Comparison of ENCODE assay signal across 9 cellular contexts in the genomic region with DNA sequence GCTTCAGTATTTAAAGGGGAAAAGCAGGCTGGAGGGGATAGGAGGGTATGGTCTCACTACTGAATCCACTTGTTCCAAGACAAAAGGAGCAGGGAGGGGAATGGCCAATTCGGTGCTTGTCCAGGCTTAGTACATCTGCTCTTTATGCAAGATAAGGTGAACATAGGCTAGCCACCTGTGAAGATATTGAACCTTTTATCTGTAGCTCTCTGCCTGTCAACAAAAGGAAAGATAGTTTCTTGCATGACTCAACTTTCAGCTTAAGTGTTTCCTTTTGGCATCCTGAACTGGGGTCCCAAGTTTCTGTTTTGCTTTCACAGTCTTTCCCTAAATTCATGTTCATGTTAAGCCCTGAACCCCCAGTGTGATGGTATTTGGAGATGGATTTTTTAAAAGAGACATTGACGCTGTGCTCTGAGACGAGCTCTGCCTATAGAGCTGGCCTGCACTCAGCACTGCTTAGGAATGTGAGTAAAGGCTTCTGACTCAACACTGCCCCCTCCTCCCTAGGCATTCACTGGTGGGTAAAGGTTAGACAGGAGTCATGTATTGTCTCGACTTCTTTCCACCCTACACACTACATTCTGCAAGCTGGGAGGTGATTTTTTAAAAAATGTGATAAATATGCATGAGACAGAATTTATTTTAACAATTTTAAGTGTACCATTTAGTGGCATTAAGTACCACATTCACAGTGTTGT. TPM values are rescaled to one million over a fixed set of nuclear protein-coding genes. Genes with fewer than 3 reads are reported as not detected.
DNase-seq lines count a peak whose midpoint lies in the region; ATAC-seq and TF ChIP-seq lines count a peak whose summit lies in the region.
"Had no signal": no experiment of that assay in that cellular context is flagged by ENCODE, and none has a peak within 500 bp of the region (broad histone marks: within the 10 kb centered on the region; RNA-seq: fewer than 3 reads in every experiment).

No MANE protein-coding gene starts in this region.

- WGBS in aorta, 2 donors = 32 to 43% methylated on average over 4 of the region's 4 CpGs

- H3K36me3 Mint-ChIP-seq in activated T-cell treated with anti-CD3 and anti-CD28 coated beads, Interleukin-2, amount 50 U/mL, for 4 hours (ENCODE audit: insufficient read depth) = no peaks in the 10 kb centered on the region
- no peaks in the 10 kb centered on the region for H3K36me3 Mint-ChIP-seq in stimulated activated memory B cell treated with anti-CD40 and anti-IgM and Interleukin-4, amounts not matched to agents 10 μg/mL and 1 μg/mL and 100 μg/mL, for 72 hours
- no peaks in the 10 kb centered on the region for H3K36me3 Mint-ChIP-seq in activated naive CD4-positive, alpha-beta T cell treated with anti-CD3 and anti-CD28 coated beads for 36 hours (ENCODE audit: low read depth)
- H3K36me3 Mint-ChIP-seq: stimulated activated naive B cell treated with anti-CD40 and anti-IgM and Interleukin-4, amounts not matched to agents 10 μg/mL and 1 μg/mL and 100 μg/mL, for 72 hours had no signal

- peaks cover 19% of the 10 kb centered on the region for H3K27me3 Mint-ChIP-seq in activated T-cell treated with anti-CD3 and anti-CD28 coated beads, Interleukin-2, amount 50 U/mL, for 4 hours (ENCODE audit: low read depth)
- no peaks in the 10 kb centered on the region for H3K27me3 Mint-ChIP-seq in stimulated activated memory B cell treated with anti-CD40 and anti-IgM and Interleukin-4, amounts not matched to agents 10 μg/mL and 1 μg/mL and 100 μg/mL, for 72 hours
- H3K27me3 Mint-ChIP-seq in activated naive CD4-positive, alpha-beta T cell treated with anti-CD3 and anti-CD28 coated beads for 36 hours (ENCODE audit: low read depth) = peaks cover 3% of the 10 kb centered on the region

- no peak overlapping the region for H3K4me3 ChIP-seq in NT2/D1 (ENCODE audit: insufficient read length, low read depth)
- no peak overlapping the region for H3K4me3 ChIP-seq in fibroblast of mammary gland (ENCODE audit: control insufficient read depth, low read depth, low read length)
- H3K4me3 ChIP-seq in aorta (ENCODE audit: low read length in 2 of 2) = no peak overlapping the region

- intact Hi-C loops in activated naive CD4-positive, alpha-beta T cell treated with anti-CD3 and anti-CD28 coated beads for 36 hours (cut with micrococcal nuclease) = no loop called here
- intact Hi-C loops in aorta (cut with DNase I) = loop anchor here in 1 of 2 donors (10.0 kb wide), 1 partner anchor 498 kb away; no protein-coding TSS in a partner anchor

- H3K9ac ChIP-seq in NT2/D1 (ENCODE audit: insufficient read length, low read depth) = no peak overlapping the region

- H3K9me3 Mint-ChIP-seq in activated T-cell treated with anti-CD3 and anti-CD28 coated beads, Interleukin-2, amount 50 U/mL, for 4 hours = no peaks in the 10 kb centered on the region
- no peaks in the 10 kb centered on the region for H3K9me3 Mint-ChIP-seq in stimulated activated memory B cell treated with anti-CD40 and anti-IgM and Interleukin-4, amounts not matched to agents 10 μg/mL and 1 μg/mL and 100 μg/mL, for 72 hours
- H3K9me3 Mint-ChIP-seq in activated naive CD4-positive, alpha-beta T cell treated with anti-CD3 and anti-CD28 coated beads for 36 hours = no peaks in the 10 kb centered on the region
- H3K9me3 Mint-ChIP-seq: stimulated activated naive B cell treated with anti-CD40 and anti-IgM and Interleukin-4, amounts not matched to agents 10 μg/mL and 1 μg/mL and 100 μg/mL, for 72 hours had no signal

- H3K27ac Mint-ChIP-seq in stimulated activated memory B cell treated with anti-CD40 and anti-IgM and Interleukin-4, amounts not matched to agents 10 μg/mL and 1 μg/mL and 100 μg/mL, for 72 hours = peak overlapping the region; percentile 93
- H3K27ac Mint-ChIP-seq in activated naive CD4-positive, alpha-beta T cell treated with anti-CD3 and anti-CD28 coated beads for 36 hours = no peak overlapping the region
- H3K27ac Mint-ChIP-seq: stimulated activated naive B cell treated with anti-CD40 and anti-IgM and Interleukin-4, amounts not matched to agents 10 μg/mL and 1 μg/mL and 100 μg/mL, for 72 hours had no signal

- H3K9me3 ChIP-seq in NT2/D1 (ENCODE audit: insufficient read depth, low read length) (no peaks in the 10 kb centered on the region), aorta (ENCODE audit: control insufficient read depth, low read length) (no peaks in the 10 kb centered on the region)

- ATAC-seq in activated T-cell treated with anti-CD3 and anti-CD28 coated beads, Interleukin-2, amount 50 U/mL, for 4 hours = peak; percentile 48 to 71
- ATAC-seq in stimulated activated memory B cell treated with anti-CD40 and anti-IgM and Interleukin-4, amounts not matched to agents 10 μg/mL and 1 μg/mL and 100 μg/mL, for 72 hours = no peak
- ATAC-seq in aorta (ENCODE audit: low FRiP score) = no peak
- ATAC-seq: stimulated activated naive B cell treated with anti-CD40 and anti-IgM and Interleukin-4, amounts not matched to agents 10 μg/mL and 1 μg/mL and 100 μg/mL, for 72 hours had no signal

- TF ChIP-seq CTCF in fibroblast of mammary gland (conservative IDR thresholded peaks at IDR 0.05; ENCODE audit: control insufficient read depth, insufficient read depth, low read depth, low read length) = no peak

- no peak overlapping the region for H3K27ac ChIP-seq in aorta (ENCODE audit: low read depth in 1 of 2, low read length in 2 of 2)

- H3K36me3 ChIP-seq in NT2/D1 (ENCODE audit: insufficient read depth, insufficient read length, low read length) (no peaks in the 10 kb centered on the region), aorta (ENCODE audit: control insufficient read depth in 1 of 2, insufficient read depth in 2 of 2, low read length in 1 of 2) (no peaks in the 10 kb centered on the region)

- no peak overlapping the region for H3K4me3 Mint-ChIP-seq in activated T-cell treated with anti-CD3 and anti-CD28 coated beads, Interleukin-2, amount 50 U/mL, for 4 hours
- no peak overlapping the region for H3K4me3 Mint-ChIP-seq in stimulated activated memory B cell treated with anti-CD40 and anti-IgM and Interleukin-4, amounts not matched to agents 10 μg/mL and 1 μg/mL and 100 μg/mL, for 72 hours
- H3K4me3 Mint-ChIP-seq in activated naive CD4-positive, alpha-beta T cell treated with anti-CD3 and anti-CD28 coated beads for 36 hours = no peak overlapping the region
- H3K4me3 Mint-ChIP-seq: stimulated activated naive B cell treated with anti-CD40 and anti-IgM and Interleukin-4, amounts not matched to agents 10 μg/mL and 1 μg/mL and 100 μg/mL, for 72 hours had no signal

- DNase-seq in activated T-cell treated with anti-CD3 and anti-CD28 coated beads, Interleukin-2, amount 50 U/mL, for 4 hours = no peak
- DNase-seq in activated T-cell treated with anti-CD3 and anti-CD28 coated beads for 4 hours = no peak
- peak; percentile 44 for DNase-seq in NT2/D1 (ENCODE audit: low read depth, low spot score)
- peak; percentile 7 for DNase-seq in fibroblast of mammary gland (ENCODE audit: low read depth)
- no peak for DNase-seq in AG20443 (ENCODE audit: low spot score)
- DNase-seq in activated naive CD4-positive, alpha-beta T cell treated with anti-CD3 and anti-CD28 coated beads for 36 hours = no peak
- DNase-seq in aorta = no peak
- DNase-seq: stimulated activated naive B cell treated with anti-CD40 and anti-IgM and Interleukin-4, amounts not matched to agents 10 μg/mL and 1 μg/mL and 100 μg/mL, for 72 hours had no signal

- no peaks in the 10 kb centered on the region for H3K4me1 Mint-ChIP-seq in activated T-cell treated with anti-CD3 and anti-CD28 coated beads, Interleukin-2, amount 50 U/mL, for 4 hours (ENCODE audit: low read depth)
- peaks cover 11% of the 10 kb centered on the region for H3K4me1 Mint-ChIP-seq in stimulated activated memory B cell treated with anti-CD40 and anti-IgM and Interleukin-4, amounts not matched to agents 10 μg/mL and 1 μg/mL and 100 μg/mL, for 72 hours
- H3K4me1 Mint-ChIP-seq in activated naive CD4-positive, alpha-beta T cell treated with anti-CD3 and anti-CD28 coated beads for 36 hours (ENCODE audit: low read depth) = peaks cover 6% of the 10 kb centered on the region

- CTCF ChIA-PET in activated naive CD4-positive, alpha-beta T cell treated with anti-CD3 and anti-CD28 coated beads for 36 hours (lab: Charles Lee) = interaction anchor here (1.1 to 1.5 kb wide), 2 partner anchors 18 to 64 kb away, joined by 3 to 10 read pairs; partner anchors contain the start of gene TLR3

- H3K27me3 ChIP-seq in NT2/D1 (ENCODE audit: insufficient read depth, insufficient read length) = no peaks in the 10 kb centered on the region
- H3K27me3 ChIP-seq in aorta (ENCODE audit: control insufficient read depth in 1 of 2, insufficient read depth in 2 of 2, low read length in 1 of 2) = no peaks in the 10 kb centered on the region

- H3K4me1 ChIP-seq in NT2/D1 (ENCODE audit: insufficient read depth, insufficient read length) (no peaks in the 10 kb centered on the region), aorta (ENCODE audit: control insufficient read depth in 1 of 2, insufficient read depth in 2 of 2, low read length in 2 of 2) (no peaks in the 10 kb centered on the region)

RNA-seq across cellular contexts. Expression of gene FAM149A, which starts 28.2 kb away (rescaled TPM):
- total RNA-seq in activated T-cell treated with anti-CD3 and anti-CD28 coated beads, Interleukin-2, amount 50 U/mL, for 4 hours = 1 to 10 TPM in 1 of 3 donors, under 1 TPM in 1, not detected in 1; 0.90 to 1.2 TPM
- total RNA-seq in activated naive CD4-positive, alpha-beta T cell treated with anti-CD3 and anti-CD28 coated beads for 36 hours = under 1 TPM; 0.36 to 0.42 TPM
- 10 to 100 TPM in 1 of 2 donors, 1 to 10 TPM in 1; 7.9 to 17.8 TPM for total RNA-seq in aorta
- polyA plus RNA-seq in aorta = 10 to 100 TPM; 12.8 to 25.8 TPM

RNA-seq across cellular contexts. Expression of gene CYP4V2, which starts 58.6 kb away (rescaled TPM):
- 1 to 10 TPM; 4.8 to 7.2 (median 6.7) TPM for total RNA-seq in activated T-cell treated with anti-CD3 and anti-CD28 coated beads, Interleukin-2, amount 50 U/mL, for 4 hours
- total RNA-seq in activated naive CD4-positive, alpha-beta T cell treated with anti-CD3 and anti-CD28 coated beads for 36 hours = 1 to 10 TPM; 3.3 TPM
- 10 to 100 TPM; 26.4 to 43.2 TPM for total RNA-seq in aorta
- polyA plus RNA-seq in aorta = 10 to 100 TPM; 11.8 to 31.1 TPM

Comparison
In these comparisons a context has a peak if more than half of its experiments do, and no peak if none do; other contexts are left out.
1. ATAC-seq: peak in activated T-cell treated with anti-CD3 and anti-CD28 coated beads, Interleukin-2, amount 50 U/mL, for 4 hours (2 of 2); none in stimulated activated memory B cell treated with anti-CD40 and anti-IgM and Interleukin-4, amounts not matched to agents 10 μg/mL and 1 μg/mL and 100 μg/mL, for 72 hours (single experiment) and aorta (single experiment).
2. DNase-seq: peak in NT2/D1 (single experiment) and fibroblast of mammary gland (single experiment); none in activated T-cell treated with anti-CD3 and anti-CD28 coated beads, Interleukin-2, amount 50 U/mL, for 4 hours (single experiment), activated T-cell treated with anti-CD3 and anti-CD28 coated beads for 4 hours (single experiment), AG20443 (single experiment), activated naive CD4-positive, alpha-beta T cell treated with anti-CD3 and anti-CD28 coated beads for 36 hours (single experiment) and aorta (0 of 2).